Comparison of ENCODE assay signal across 8 cellular contexts in genomic region chr4:156517956-156518355, GRCh38.
"Had no signal": no experiment of that assay in that cellular context is flagged by ENCODE, and none has a peak within 500 bp of the region (broad histone marks: within the 10 kb centered on the region; RNA-seq: fewer than 3 reads in every experiment).

No MANE protein-coding gene starts in this region.

- ATAC-seq: HepG2, K562 had no signal

- H3K36me3 Mint-ChIP-seq: IgD-negative memory B cell had no signal

- H3K27ac ChIP-seq: HL-60 had no signal

- H3K27ac Mint-ChIP-seq: IgD-negative memory B cell had no signal

- H3K27me3 Mint-ChIP-seq: IgD-negative memory B cell had no signal

- H3K4me3 Mint-ChIP-seq: IgD-negative memory B cell had no signal

- H3K4me1 Mint-ChIP-seq: IgD-negative memory B cell had no signal

- H3K4me3 ChIP-seq: K562 had no signal

- FAIRE-seq: HepG2, HTR-8/SVneo, K562 had no signal

- DNase-seq: IMR-90, KBM-7, KG1 had no signal
